ENCODE assay signal across 12 cellular contexts in the genomic region with DNA sequence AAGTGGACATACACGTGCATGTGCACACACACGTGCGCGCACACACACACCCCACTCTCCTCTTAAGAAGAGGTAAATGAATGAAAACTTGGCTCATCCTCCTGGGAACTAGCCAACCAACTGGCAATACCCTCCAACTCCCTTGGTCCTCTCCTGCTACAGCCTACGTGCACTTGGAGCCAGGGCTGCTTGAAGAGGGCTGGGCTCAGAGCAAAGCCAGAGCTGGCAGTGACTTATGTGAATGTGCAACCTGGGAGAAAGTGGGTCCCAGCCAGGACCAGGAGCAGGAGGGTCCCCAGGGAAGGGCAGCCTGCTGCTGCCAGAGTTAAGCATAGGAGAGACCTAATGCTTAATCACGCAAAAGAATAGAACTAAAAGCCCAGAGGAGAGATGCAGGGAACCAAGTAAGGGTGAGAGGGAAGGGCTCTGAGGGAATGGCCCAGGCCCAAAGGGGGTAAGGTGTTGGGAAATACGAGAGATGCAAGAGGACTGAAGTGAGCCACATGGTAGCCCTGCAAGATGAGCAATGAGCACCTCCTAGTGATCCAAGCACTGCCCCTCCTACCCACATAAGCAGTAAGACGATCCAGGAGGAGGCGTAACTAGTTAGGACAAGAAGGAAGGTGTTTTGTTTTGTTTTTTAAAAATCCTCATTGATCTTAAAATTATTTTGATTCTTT. TPM values are rescaled to one million over a fixed set of nuclear protein-coding genes. Genes with fewer than 3 reads are reported as not detected.
DNase-seq lines count a peak whose midpoint lies in the region; ATAC-seq, FAIRE-seq and TF ChIP-seq lines count a peak whose summit lies in the region.
"Had no signal": no experiment of that assay in that cellular context is flagged by ENCODE, and none has a peak within 500 bp of the region (broad histone marks: within the 10 kb centered on the region; RNA-seq: fewer than 3 reads in every experiment).

No MANE protein-coding gene starts in this region.

- FAIRE-seq in bronchial epithelial cell (lab: Jason Lieb, UNC): no peak

- H3K9me3 ChIP-seq in BLaER1 (no peaks in the 10 kb centered on the region), Loucy (ENCODE audit: insufficient read depth, low read depth, low read length) (no peaks in the 10 kb centered on the region), lung (ENCODE audit: control insufficient read depth in 2 of 2, insufficient read depth in 1 of 2, low read length in 1 of 2) (no peaks in the 10 kb centered on the region)

- H3K9ac ChIP-seq in BLaER1 (no peak overlapping the region), Loucy (ENCODE audit: low read depth, low read length, poor library complexity, severe bottlenecking) (no peak overlapping the region)

- TF ChIP-seq CTCF in Loucy (conservative IDR thresholded peaks at IDR 0.05; ENCODE audit: low read length): peak; percentile 31; the same call in 1 of the 2 replicates
- TF ChIP-seq CTCF in bronchial epithelial cell (IDR thresholded peaks at IDR 0.05; ENCODE audit: insufficient read depth, low read length, severe bottlenecking): peak; percentile 12
- no peak for TF ChIP-seq CTCF in lung (IDR thresholded peaks at IDR 0.05; ENCODE audit: control extremely low read depth, extremely low read depth)

- peaks cover 87% of the 10 kb centered on the region for H3K36me3 ChIP-seq in BLaER1
- peaks cover 8% of the 10 kb centered on the region for H3K36me3 ChIP-seq in Loucy (ENCODE audit: insufficient read depth, low read length)
- H3K36me3 ChIP-seq in bronchial epithelial cell (ENCODE audit: control insufficient read depth, insufficient read depth, low read length): peaks cover 18% of the 10 kb centered on the region
- peaks cover 3 to 9% of the 10 kb centered on the region in 2 donors for H3K36me3 ChIP-seq in lung (ENCODE audit: control insufficient read depth in 2 of 2, insufficient read depth in 2 of 2, low read length in 2 of 2)

- no peaks in the 10 kb centered on the region for H3K27me3 ChIP-seq in BLaER1
- no peaks in the 10 kb centered on the region for H3K27me3 ChIP-seq in Loucy (ENCODE audit: insufficient read depth, low read length, poor library complexity, severe bottlenecking)
- H3K27me3 ChIP-seq in bronchial epithelial cell (ENCODE audit: control insufficient read depth, insufficient read depth, low read length): no peaks in the 10 kb centered on the region
- no peaks in the 10 kb centered on the region for H3K27me3 ChIP-seq in lung (ENCODE audit: control insufficient read depth, insufficient read depth)
- H3K27me3 ChIP-seq: hepatocyte had no signal

- H3K4me3 ChIP-seq in BLaER1: no peak overlapping the region
- no peak overlapping the region for H3K4me3 ChIP-seq in Loucy (ENCODE audit: low read length, poor library complexity, severe bottlenecking)
- no peak overlapping the region for H3K4me3 ChIP-seq in bronchial epithelial cell (ENCODE audit: low read depth, low read length)
- H3K4me3 ChIP-seq in lung: no peak overlapping the region
- H3K4me3 ChIP-seq: hepatocyte had no signal

- ATAC-seq in lung (ENCODE audit: insufficient read depth, low FRiP score) (no peak), GM21717 (IDR thresholded peaks at IDR 0.05; ENCODE audit: unreplicated experiment) (no peak)

- H3F3A ChIP-seq in Loucy (ENCODE audit: low read depth): no peaks in the 10 kb centered on the region

- peak overlapping the region; percentile 6 for H3K4me2 ChIP-seq in BLaER1
- H3K4me2 ChIP-seq in Loucy (ENCODE audit: low read depth, low read length, poor library complexity, severe bottlenecking): no peak overlapping the region
- H3K4me2 ChIP-seq: hepatocyte had no signal

- DNase-seq in bronchial epithelial cell (ENCODE audit: low read depth) (no peak), lung (ENCODE audit: low spot score) (no peak), NCI-H345 (lab: John Stamatoyannopoulos, UW) (no peak), NCI-H526 treated with DMSO at 0.1 percent for 48 hours (lab: John Stamatoyannopoulos, UW) (no peak), NCI-H187 treated with DMSO at 0.1 percent for 48 hours (lab: John Stamatoyannopoulos, UW) (no peak)
- DNase-seq: activated CD4-positive, alpha-beta T cell treated with anti-CD3 and anti-CD28 coated beads for 1 hour; nephron progenitor cell; OCI-M1 had no signal

- peaks cover 77% of the 10 kb centered on the region for H3K4me1 ChIP-seq in BLaER1
- peaks cover 16% of the 10 kb centered on the region for H3K4me1 ChIP-seq in Loucy (ENCODE audit: insufficient read depth, low read length, poor library complexity, severe bottlenecking)
- H3K4me1 ChIP-seq in lung (ENCODE audit: control insufficient read depth in 2 of 2, insufficient read depth in 2 of 2, low read length in 2 of 2): peaks cover 5 to 11% of the 10 kb centered on the region in 2 donors

- no peaks in the 10 kb centered on the region for H3K79me2 ChIP-seq in Loucy (ENCODE audit: insufficient read depth, low read length)

- H3K9me2 ChIP-seq in Loucy (replicated peaks; ENCODE audit: low read depth, low read length): no peaks in the 10 kb centered on the region

- H4K20me1 ChIP-seq in BLaER1: peaks cover 60% of the 10 kb centered on the region
- H4K20me1 ChIP-seq in Loucy (ENCODE audit: insufficient read depth, low read length, poor library complexity, severe bottlenecking): no peaks in the 10 kb centered on the region

- H3K27ac ChIP-seq in BLaER1 (0 out of 2 replicates have a peak overlapping the region, but pooled peaks have one; percentile 33), lung (ENCODE audit: low read depth in 1 of 2, low read length in 1 of 2) (peak overlapping the region; percentile 18 to 45)
- H3K27ac ChIP-seq: hepatocyte had no signal

- WGBS in lung, 2 donors: 79 to 81% methylated on average over 9 of the region's 9 CpGs

- H2AFZ ChIP-seq in Loucy (ENCODE audit: low read length): no peak overlapping the region
- H2AFZ ChIP-seq: hepatocyte had no signal

RNA-seq across cellular contexts. Expression of a gene that starts 24.7 kb away (rescaled TPM):
- total RNA-seq in bronchial epithelial cell: 38.5 and 39.8 TPM in 2 replicates
- 10 to 100 TPM; 33.5 to 42.0 TPM for total RNA-seq in lung
- polyA plus RNA-seq in lung: 10 to 100 TPM; 32.7 to 42.8 TPM
